ENCODE assay signal across 25 cellular contexts in genomic region chr4:30943356-30943755, GRCh38.
A peak's percentile ranks its signal among the peaks of the same experiment; 100 is the strongest.
DNase-seq lines count a peak whose midpoint lies in the region; ATAC-seq, FAIRE-seq and TF ChIP-seq lines count a peak whose summit lies in the region.
"Had no signal": no experiment of that assay in that cellular context is flagged by ENCODE, and none has a peak within 500 bp of the region (broad histone marks: within the 10 kb centered on the region; RNA-seq: fewer than 3 reads in every experiment).

No MANE protein-coding gene starts in this region.

- intact Hi-C loops in HCT116 (cut with micrococcal nuclease), result no loop called here

- H3K4me1 Mint-ChIP-seq in mesothelial cell of epicardium, result peaks cover 35% of the 10 kb centered on the region
- H3K4me1 Mint-ChIP-seq: CD4-positive, alpha-beta memory T cell had no signal

- RAD21 ChIA-PET in HCT116 (lab: Charles Lee; ENCODE audit: low non-redundant PET in 1 of 2, low total read pairs in 2 of 2, uncharacterized antibody in 2 of 2, unreplicated experiment in 2 of 2), result no interaction called here

- no peak for TF ChIP-seq RAD21 in HCT116 (IDR thresholded peaks at IDR 0.05; ENCODE audit: low read depth)

- H3K27me3 ChIP-seq in HCT116 (ENCODE audit: insufficient read depth, low read length), result no peaks in the 10 kb centered on the region
- H3K27me3 ChIP-seq: BLaER1 treated with 17β-estradiol and CSF1 and Interleukin-3, amounts not matched to agents 10 nM and 100 nM had no signal

- H3K36me3 ChIP-seq in HCT116 (ENCODE audit: control insufficient read depth in 1 of 2, insufficient read depth in 2 of 2, low read length in 2 of 2), result no peaks in the 10 kb centered on the region
- H3K36me3 ChIP-seq: BLaER1 treated with 17β-estradiol and CSF1 and Interleukin-3, amounts not matched to agents 10 nM and 100 nM had no signal

- no peak overlapping the region for H2AFZ ChIP-seq in HCT116 (ENCODE audit: low read depth, low read length, poor library complexity, severe bottlenecking)

- H3K4me1 ChIP-seq in HCT116 (ENCODE audit: control insufficient read depth in 1 of 2, insufficient read depth in 2 of 2, low read length in 2 of 2), result peaks cover 77 to 95% of the 10 kb centered on the region in 2 experiments
- H3K4me1 ChIP-seq: BLaER1 treated with 17β-estradiol and CSF1 and Interleukin-3, amounts not matched to agents 10 nM and 100 nM had no signal

- H3K27me3 Mint-ChIP-seq in mesothelial cell of epicardium (ENCODE audit: low read depth), result no peaks in the 10 kb centered on the region
- H3K27me3 Mint-ChIP-seq: CD4-positive, alpha-beta memory T cell had no signal

- CTCF ChIA-PET in HCT116 (lab: Charles Lee), result no interaction called here

- H3K9me2 ChIP-seq in HCT116 (ENCODE audit: insufficient read depth), result no peaks in the 10 kb centered on the region

- no peaks in the 10 kb centered on the region for H3K36me3 Mint-ChIP-seq in mesothelial cell of epicardium
- H3K36me3 Mint-ChIP-seq: CD4-positive, alpha-beta memory T cell had no signal

- TF ChIP-seq POLR2A in HCT116 (IDR thresholded peaks at IDR 0.05; ENCODE audit: borderline replicate concordance, extremely low read depth, insufficient read depth, insufficient read length), result no peak

- ATAC-seq in HCT116, result no peak
- ATAC-seq: GM12878 had no signal

- DNase-seq in HCT116 (ENCODE audit: low read depth, low spot score) (no peak), amniotic epithelial cell (ENCODE audit: low read depth) (peak; percentile 17), mesothelial cell of epicardium (ENCODE audit: low spot score in 2 of 2, unreplicated experiment in 2 of 2) (no peak), LoVo (ENCODE audit: low spot score) (no peak), RPMI8226 (no peak), DMS53 treated with DMSO at 0.1 percent for 48 hours (lab: John Stamatoyannopoulos, UW; ENCODE audit: unreplicated experiment) (no peak)
- DNase-seq: 8988T; Caco-2; CD4-positive, alpha-beta memory T cell; DMS 273 treated with DMSO at 0.1 percent for 48 hours; DND-41; H9; NCI-H1694; NCI-H2081 treated with DMSO at 0.1 percent for 48 hours; NCI-H446 treated with DMSO at 0.1 percent for 48 hours; NCI-H526 treated with DMSO at 0.1 percent for 48 hours; OCI-M1; SHP77 had no signal

- H4K20me1 ChIP-seq in HCT116 (ENCODE audit: insufficient read depth), result no peaks in the 10 kb centered on the region
- H4K20me1 ChIP-seq: BLaER1 treated with 17β-estradiol and CSF1 and Interleukin-3, amounts not matched to agents 10 nM and 100 nM had no signal

- FAIRE-seq in endometrium (lab: Jason Lieb, UNC), result peak; percentile 43
- FAIRE-seq: GM12878, HTR-8/SVneo, RCC 7860 had no signal

- H3K4me3 ChIP-seq in HCT116 (replicated peaks in 1 of 2; ENCODE audit: low read depth in 1 of 2, low read length in 2 of 2), result no peak overlapping the region
- H3K4me3 ChIP-seq: BLaER1 treated with 17β-estradiol and CSF1 and Interleukin-3, amounts not matched to agents 10 nM and 100 nM; GM12878; SK-N-MC had no signal

- peak overlapping the region; percentile 94 for H3K27ac ChIP-seq in HCT116 (ENCODE audit: low read depth, low read length)
- H3K27ac ChIP-seq: BLaER1 treated with 17β-estradiol and CSF1 and Interleukin-3, amounts not matched to agents 10 nM and 100 nM; KMS-11; SK-N-MC had no signal

- peak overlapping the region; percentile 24 for H3K27ac Mint-ChIP-seq in mesothelial cell of epicardium
- H3K27ac Mint-ChIP-seq: CD4-positive, alpha-beta memory T cell had no signal

- H3K9ac ChIP-seq in HCT116 (ENCODE audit: low read length), result peak overlapping the region; percentile 25
- H3K9ac ChIP-seq: BLaER1 treated with 17β-estradiol and CSF1 and Interleukin-3, amounts not matched to agents 10 nM and 100 nM; KMS-11 had no signal

- POLR2A ChIA-PET in HCT116 (lab: Charles Lee), result no interaction called here

- TF ChIP-seq CTCF in HCT116 (IDR thresholded peaks at IDR 0.05 in 2 of 3, conservative IDR thresholded peaks at IDR 0.05 in 1 of 3; ENCODE audit: borderline replicate concordance in 1 of 3, insufficient read depth in 1 of 3, low read depth in 2 of 3, low read length in 2 of 3), result no peak
- TF ChIP-seq CTCF in mesothelial cell of epicardium (IDR thresholded peaks at IDR 0.05; ENCODE audit: unreplicated experiment), result no peak

- peaks cover 60% of the 10 kb centered on the region for H3K79me2 ChIP-seq in HCT116 (ENCODE audit: insufficient read depth, low read length)

- no peaks in the 10 kb centered on the region for H3K9me3 ChIP-seq in HCT116 (ENCODE audit: control insufficient read depth in 1 of 2, insufficient read depth in 1 of 2, low read depth in 1 of 2, low read length in 2 of 2)
- H3K9me3 ChIP-seq: BLaER1 treated with 17β-estradiol and CSF1 and Interleukin-3, amounts not matched to agents 10 nM and 100 nM; Caco-2 had no signal

- BruUV-seq in HCT116 (replicated peaks; lab: Mats Ljungman, UMichigan), result no TSS peak

- peak overlapping the region; percentile 4; the same call in 1 of the 2 replicates for H3K4me2 ChIP-seq in HCT116 (ENCODE audit: low read length)
- H3K4me2 ChIP-seq: BLaER1 treated with 17β-estradiol and CSF1 and Interleukin-3, amounts not matched to agents 10 nM and 100 nM; KMS-11 had no signal

- no peaks in the 10 kb centered on the region for H3K9me3 Mint-ChIP-seq in mesothelial cell of epicardium
- H3K9me3 Mint-ChIP-seq: H9 had no signal

- H3K4me3 Mint-ChIP-seq in mesothelial cell of epicardium, result no peak overlapping the region
- H3K4me3 Mint-ChIP-seq: CD4-positive, alpha-beta memory T cell; H9 had no signal

TF ChIP-seq in HCT116, 20 proteins besides CTCF, POLR2A, EP300 and RAD21:
- TF ChIP-seq MAX (IDR thresholded peaks at IDR 0.05) (0 out of 2 replicates have a peak, but pooled peaks have one; percentile 24), ZNF274 (IDR thresholded peaks at IDR 0.05; ENCODE audit: low read depth, low read length) (no peak), SIN3A (IDR thresholded peaks at IDR 0.05; ENCODE audit: low read depth) (peak; percentile 25; the same call in 1 of the 2 replicates), JUND (IDR thresholded peaks at IDR 0.05) (no peak), EZH2 (IDR thresholded peaks at IDR 0.05) (no peak)
- TF ChIP-seq, protein P1, sequence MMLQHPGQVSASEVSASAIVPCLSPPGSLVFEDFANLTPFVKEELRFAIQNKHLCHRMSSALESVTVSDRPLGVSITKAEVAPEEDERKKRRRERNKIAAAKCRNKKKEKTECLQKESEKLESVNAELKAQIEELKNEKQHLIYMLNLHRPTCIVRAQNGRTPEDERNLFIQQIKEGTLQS (IDR thresholded peaks at IDR 0.05), result no peak
